Comparison of ENCODE assay signal across 16 cellular contexts in the genomic region with DNA sequence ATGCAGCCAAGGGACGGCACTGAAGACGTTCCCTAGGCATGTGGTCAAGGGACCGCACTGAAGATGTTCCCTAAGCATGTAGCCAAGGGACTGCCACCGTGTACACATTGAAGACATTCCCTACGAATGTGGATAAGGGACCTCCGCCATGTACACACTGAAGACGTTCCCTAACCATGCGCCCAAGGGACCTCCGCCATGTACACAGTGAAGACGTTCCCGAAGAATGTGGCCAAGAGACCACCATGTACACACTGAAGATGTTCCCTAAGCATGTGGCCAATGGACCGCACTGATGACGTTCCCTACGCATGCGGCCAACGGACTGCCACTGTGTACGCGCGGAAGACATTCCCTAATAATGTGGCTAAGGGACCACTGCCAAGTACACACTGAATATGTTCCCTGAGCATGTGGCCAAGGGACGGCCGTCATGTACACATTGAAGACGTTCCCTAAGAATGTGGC. TPM values are rescaled to one million over a fixed set of nuclear protein-coding genes. Genes with fewer than 3 reads are reported as not detected.
DNase-seq lines count a peak whose midpoint lies in the region; ATAC-seq, FAIRE-seq and TF ChIP-seq lines count a peak whose summit lies in the region.
"Had no signal": no experiment of that assay in that cellular context is flagged by ENCODE, and none has a peak within 500 bp of the region (broad histone marks: within the 10 kb centered on the region; RNA-seq: fewer than 3 reads in every experiment).

No MANE protein-coding gene starts in this region.

- H3K27ac ChIP-seq in HEK293 (ENCODE audit: extremely low read depth, low read depth, low read length) = no peak overlapping the region
- H3K27ac ChIP-seq: C4-2B had no signal

- H3K27ac Mint-ChIP-seq in chondrocyte (ENCODE audit: unreplicated experiment) = no peak overlapping the region
- no peak overlapping the region for H3K27ac Mint-ChIP-seq in activated T-cell treated with anti-CD3 and anti-CD28 coated beads, Interleukin-2, amount 50 U/mL, for 24 hours

- no peak for TF ChIP-seq CTCF in HEK293 (tag by site-specific recombination; IDR thresholded peaks at IDR 0.05)
- TF ChIP-seq CTCF in chondrocyte (IDR thresholded peaks at IDR 0.05) = no peak
- TF ChIP-seq CTCF in D721Med (IDR thresholded peaks at IDR 0.05; ENCODE audit: insufficient read depth, missing control alignments) = no peak

- intact Hi-C loops in posterior vena cava (cut with DNase I) = no loop called here

- POLR2A ChIA-PET in HEK293 (lab: Yijun Ruan, JAX) = no interaction called here

- H3K4me1 ChIP-seq in HEK293 (ENCODE audit: control insufficient read depth, insufficient read depth, low read length) = no peaks in the 10 kb centered on the region
- H3K4me1 ChIP-seq: BE2C had no signal

- no peaks in the 10 kb centered on the region for H3K27me3 Mint-ChIP-seq in chondrocyte (ENCODE audit: low read depth)
- H3K27me3 Mint-ChIP-seq in activated T-cell treated with anti-CD3 and anti-CD28 coated beads, Interleukin-2, amount 50 U/mL, for 24 hours = no peaks in the 10 kb centered on the region
- H3K27me3 Mint-ChIP-seq: CD4-positive, alpha-beta memory T cell had no signal

- H3K9me3 ChIP-seq in HEK293 (ENCODE audit: control insufficient read depth, insufficient read depth, low read depth, low read length) = no peaks in the 10 kb centered on the region
- H3K9me3 ChIP-seq: BE2C had no signal

- no peak for TF ChIP-seq POLR2A in GM18505 (IDR thresholded peaks at IDR 0.05; ENCODE audit: borderline replicate concordance, extremely low read depth, insufficient read depth, insufficient read length)

- H3K4me3 Mint-ChIP-seq in chondrocyte (ENCODE audit: unreplicated experiment) = no peak overlapping the region
- no peak overlapping the region for H3K4me3 Mint-ChIP-seq in activated T-cell treated with anti-CD3 and anti-CD28 coated beads, Interleukin-2, amount 50 U/mL, for 24 hours
- H3K4me3 Mint-ChIP-seq: CD4-positive, alpha-beta memory T cell had no signal

- DNase-seq in chondrocyte (ENCODE audit: low spot score) (peak; percentile 46), posterior vena cava (ENCODE audit: low spot score) (peak; percentile 71), NOMO-1 treated with DMSO at 0.1 percent for 48 hours (lab: John Stamatoyannopoulos, UW; ENCODE audit: unreplicated experiment) (no peak), D721Med (ENCODE audit: insufficient read length, low spot score) (no peak)
- DNase-seq in activated T-cell treated with anti-CD3 and anti-CD28 coated beads, Interleukin-2, amount 50 U/mL, for 24 hours = no peak
- DNase-seq: BE2C; CD4-positive, alpha-beta memory T cell; DND-41; GDM1 had no signal

- peaks cover 2% of the 10 kb centered on the region for H3K36me3 Mint-ChIP-seq in chondrocyte (ENCODE audit: low read depth)
- H3K36me3 Mint-ChIP-seq in activated T-cell treated with anti-CD3 and anti-CD28 coated beads, Interleukin-2, amount 50 U/mL, for 24 hours (ENCODE audit: low read depth) = peaks cover 30% of the 10 kb centered on the region

- peaks cover 23% of the 10 kb centered on the region for H3K4me1 Mint-ChIP-seq in chondrocyte (ENCODE audit: low read depth)
- peaks cover 11% of the 10 kb centered on the region for H3K4me1 Mint-ChIP-seq in activated T-cell treated with anti-CD3 and anti-CD28 coated beads, Interleukin-2, amount 50 U/mL, for 24 hours (ENCODE audit: low read depth)

- no peak overlapping the region for H3K4me3 ChIP-seq in HEK293 (ENCODE audit: low read depth, low read length)

- H3K36me3 ChIP-seq in HEK293 (ENCODE audit: control insufficient read depth in 2 of 2, insufficient read depth in 1 of 2, low read length in 2 of 2) = no peaks in the 10 kb centered on the region
- H3K36me3 ChIP-seq: BE2C had no signal

- H3K9me3 Mint-ChIP-seq in chondrocyte (ENCODE audit: low read depth) = peaks cover 2% of the 10 kb centered on the region
- H3K9me3 Mint-ChIP-seq in activated T-cell treated with anti-CD3 and anti-CD28 coated beads, Interleukin-2, amount 50 U/mL, for 24 hours = no peaks in the 10 kb centered on the region

- FAIRE-seq in D721Med (lab: Jason Lieb, UNC) = no peak
- FAIRE-seq: A204.1, GM12892, H54, HepG2 had no signal

- no peak for ATAC-seq in GM18505 (IDR thresholded peaks at IDR 0.05; ENCODE audit: unreplicated experiment)
- ATAC-seq: HepG2 had no signal

- CTCF ChIA-PET in HEK293 (lab: Yijun Ruan, JAX) = no interaction called here

TF ChIP-seq in HEK293, 187 proteins besides CTCF, POLR2A, EP300 and RAD21:
- peak; percentile 81 for TF ChIP-seq ZBTB48 (tag by site-specific recombination; IDR thresholded peaks at IDR 0.05)
- TF ChIP-seq, protein P1, sequence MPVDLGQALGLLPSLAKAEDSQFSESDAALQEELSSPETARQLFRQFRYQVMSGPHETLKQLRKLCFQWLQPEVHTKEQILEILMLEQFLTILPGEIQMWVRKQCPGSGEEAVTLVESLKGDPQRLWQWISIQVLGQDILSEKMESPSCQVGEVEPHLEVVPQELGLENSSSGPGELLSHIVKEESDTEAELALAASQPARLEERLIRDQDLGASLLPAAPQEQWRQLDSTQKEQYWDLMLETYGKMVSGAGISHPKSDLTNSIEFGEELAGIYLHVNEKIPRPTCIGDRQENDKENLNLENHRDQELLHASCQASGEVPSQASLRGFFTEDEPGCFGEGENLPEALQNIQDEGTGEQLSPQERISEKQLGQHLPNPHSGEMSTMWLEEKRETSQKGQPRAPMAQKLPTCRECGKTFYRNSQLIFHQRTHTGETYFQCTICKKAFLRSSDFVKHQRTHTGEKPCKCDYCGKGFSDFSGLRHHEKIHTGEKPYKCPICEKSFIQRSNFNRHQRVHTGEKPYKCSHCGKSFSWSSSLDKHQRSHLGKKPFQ (tag by site-specific recombination; IDR thresholded peaks at IDR 0.05) = no peak
TF ChIP-seq in HEK293: peak in this region for 1.

RNA-seq across cellular contexts. Expression of a gene that starts 48.4 kb away (rescaled TPM):
- total RNA-seq in chondrocyte (30.1 to 35.2 TPM (median 35.0 TPM) in 3 replicates), posterior vena cava (10 to 100 TPM; 16.0 to 18.9 TPM)

RNA-seq across cellular contexts. Expression of a gene that starts 48.4 kb away (rescaled TPM):
- total RNA-seq in chondrocyte = 39.8 to 45.0 TPM (median 40.1 TPM) in 3 replicates
- total RNA-seq in posterior vena cava = 10 to 100 TPM; 33.4 to 34.1 TPM

Comparison
In these comparisons a context has a peak if more than half of its experiments do, and no peak if none do; other contexts are left out.
1. DNase-seq: peak in chondrocyte (single experiment) and posterior vena cava (single experiment); none in NOMO-1 treated with DMSO at 0.1 percent for 48 hours (single experiment), activated T-cell treated with anti-CD3 and anti-CD28 coated beads, Interleukin-2, amount 50 U/mL, for 24 hours (single experiment) and D721Med (single experiment).